1 cellular context compared by ENCODE assay signal in the genomic region with DNA sequence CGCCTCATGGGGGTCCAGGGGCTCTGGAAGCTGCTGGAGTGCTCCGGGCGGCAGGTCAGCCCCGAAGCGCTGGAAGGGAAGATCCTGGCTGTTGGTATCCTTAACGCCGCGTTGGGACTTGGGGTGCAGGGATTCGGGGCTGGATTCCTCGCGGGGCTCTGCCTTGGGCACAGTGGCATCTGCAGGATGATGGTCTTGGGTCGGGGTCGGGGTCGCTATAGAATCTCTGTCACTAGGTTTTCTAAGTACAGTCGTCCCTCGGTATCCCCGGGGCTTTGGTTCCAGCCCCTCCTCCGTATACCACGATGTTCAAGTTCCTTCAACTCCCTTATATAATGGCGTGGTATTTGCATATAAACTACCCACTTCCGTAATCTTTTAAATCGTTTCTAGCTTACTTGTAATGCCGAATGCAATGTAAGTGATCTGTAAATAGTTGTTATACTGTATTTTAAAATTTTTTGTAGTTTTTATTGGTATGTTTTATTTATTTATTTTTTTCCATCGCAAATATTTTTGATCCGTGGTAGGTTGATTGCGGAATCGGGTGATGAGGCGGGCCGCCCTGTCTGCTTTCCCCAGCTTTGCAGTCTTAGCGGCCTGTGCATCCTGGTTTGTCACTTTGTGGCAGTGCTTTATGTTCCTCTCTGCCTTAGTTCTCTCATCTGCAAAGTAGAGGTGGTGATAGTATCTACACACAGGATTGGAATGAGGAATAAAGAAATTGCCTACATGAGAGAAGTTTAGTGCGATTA.
TF ChIP-seq lines count a peak whose summit lies in the region.

No MANE protein-coding gene starts in this region.

TF ChIP-seq in WTC11, 78 proteins besides CTCF, POLR2A, EP300 and RAD21 (continued from another document):
- TF ChIP-seq, protein P1, sequence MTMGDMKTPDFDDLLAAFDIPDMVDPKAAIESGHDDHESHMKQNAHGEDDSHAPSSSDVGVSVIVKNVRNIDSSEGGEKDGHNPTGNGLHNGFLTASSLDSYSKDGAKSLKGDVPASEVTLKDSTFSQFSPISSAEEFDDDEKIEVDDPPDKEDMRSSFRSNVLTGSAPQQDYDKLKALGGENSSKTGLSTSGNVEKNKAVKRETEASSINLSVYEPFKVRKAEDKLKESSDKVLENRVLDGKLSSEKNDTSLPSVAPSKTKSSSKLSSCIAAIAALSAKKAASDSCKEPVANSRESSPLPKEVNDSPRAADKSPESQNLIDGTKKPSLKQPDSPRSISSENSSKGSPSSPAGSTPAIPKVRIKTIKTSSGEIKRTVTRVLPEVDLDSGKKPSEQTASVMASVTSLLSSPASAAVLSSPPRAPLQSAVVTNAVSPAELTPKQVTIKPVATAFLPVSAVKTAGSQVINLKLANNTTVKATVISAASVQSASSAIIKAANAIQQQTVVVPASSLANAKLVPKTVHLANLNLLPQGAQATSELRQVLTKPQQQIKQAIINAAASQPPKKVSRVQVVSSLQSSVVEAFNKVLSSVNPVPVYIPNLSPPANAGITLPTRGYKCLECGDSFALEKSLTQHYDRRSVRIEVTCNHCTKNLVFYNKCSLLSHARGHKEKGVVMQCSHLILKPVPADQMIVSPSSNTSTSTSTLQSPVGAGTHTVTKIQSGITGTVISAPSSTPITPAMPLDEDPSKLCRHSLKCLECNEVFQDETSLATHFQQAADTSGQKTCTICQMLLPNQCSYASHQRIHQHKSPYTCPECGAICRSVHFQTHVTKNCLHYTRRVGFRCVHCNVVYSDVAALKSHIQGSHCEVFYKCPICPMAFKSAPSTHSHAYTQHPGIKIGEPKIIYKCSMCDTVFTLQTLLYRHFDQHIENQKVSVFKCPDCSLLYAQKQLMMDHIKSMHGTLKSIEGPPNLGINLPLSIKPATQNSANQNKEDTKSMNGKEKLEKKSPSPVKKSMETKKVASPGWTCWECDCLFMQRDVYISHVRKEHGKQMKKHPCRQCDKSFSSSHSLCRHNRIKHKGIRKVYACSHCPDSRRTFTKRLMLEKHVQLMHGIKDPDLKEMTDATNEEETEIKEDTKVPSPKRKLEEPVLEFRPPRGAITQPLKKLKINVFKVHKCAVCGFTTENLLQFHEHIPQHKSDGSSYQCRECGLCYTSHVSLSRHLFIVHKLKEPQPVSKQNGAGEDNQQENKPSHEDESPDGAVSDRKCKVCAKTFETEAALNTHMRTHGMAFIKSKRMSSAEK (CRISPR knock-in tag; IDR thresholded peaks at IDR 0.05; ENCODE audit: borderline replicate concordance), result no peak
- TF ChIP-seq, protein P2, sequence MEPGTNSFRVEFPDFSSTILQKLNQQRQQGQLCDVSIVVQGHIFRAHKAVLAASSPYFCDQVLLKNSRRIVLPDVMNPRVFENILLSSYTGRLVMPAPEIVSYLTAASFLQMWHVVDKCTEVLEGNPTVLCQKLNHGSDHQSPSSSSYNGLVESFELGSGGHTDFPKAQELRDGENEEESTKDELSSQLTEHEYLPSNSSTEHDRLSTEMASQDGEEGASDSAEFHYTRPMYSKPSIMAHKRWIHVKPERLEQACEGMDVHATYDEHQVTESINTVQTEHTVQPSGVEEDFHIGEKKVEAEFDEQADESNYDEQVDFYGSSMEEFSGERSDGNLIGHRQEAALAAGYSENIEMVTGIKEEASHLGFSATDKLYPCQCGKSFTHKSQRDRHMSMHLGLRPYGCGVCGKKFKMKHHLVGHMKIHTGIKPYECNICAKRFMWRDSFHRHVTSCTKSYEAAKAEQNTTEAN (CRISPR knock-in tag; IDR thresholded peaks at IDR 0.05), result no peak
- TF ChIP-seq ZNF263 (CRISPR knock-in tag; IDR thresholded peaks at IDR 0.05; ENCODE audit: low read depth), result no peak
